ENCODE assay signal across 9 cellular contexts in genomic region chr2:215136669-215137328, GRCh38. TPM values are rescaled to one million over a fixed set of nuclear protein-coding genes. Genes with fewer than 3 reads are reported as not detected.
A peak's percentile ranks its signal among the peaks of the same experiment; 100 is the strongest.
DNase-seq lines count a peak whose midpoint lies in the region; ATAC-seq lines count a peak whose summit lies in the region.
"Had no signal": no experiment of that assay in that cellular context is flagged by ENCODE, and none has a peak within 500 bp of the region (broad histone marks: within the 10 kb centered on the region; RNA-seq: fewer than 3 reads in every experiment).

No MANE protein-coding gene starts in this region.

- H3K4me1 Mint-ChIP-seq in activated CD8-positive, alpha-beta memory T cell treated with anti-CD3 and anti-CD28 coated beads, Interleukin-2, amount 10 ng/mL, durations not matched to agents 7 days and 5 days = peaks cover 3% of the 10 kb centered on the region
- H3K4me1 Mint-ChIP-seq in immature natural killer cell = no peaks in the 10 kb centered on the region

- H3K36me3 ChIP-seq in esophagus (ENCODE audit: control insufficient read depth in 2 of 2, insufficient read depth in 2 of 2, low read length in 1 of 2) = no peaks in the 10 kb centered on the region
- H3K36me3 ChIP-seq: heart left ventricle had no signal

- DNase-seq in Daoy (ENCODE audit: low read depth) = peak; percentile 44
- no peak for DNase-seq in RKO (ENCODE audit: low spot score)
- DNase-seq in NCI-H1694 treated with DMSO at 0.1 percent for 48 hours (lab: John Stamatoyannopoulos, UW) = no peak
- DNase-seq in activated CD8-positive, alpha-beta memory T cell treated with anti-CD3 and anti-CD28 coated beads, Interleukin-2, amount 10 ng/mL, durations not matched to agents 7 days and 5 days = no peak
- no peak for DNase-seq in immature natural killer cell
- DNase-seq: heart left ventricle had no signal

- WGBS in esophagus, 2 donors = 24 to 42% methylated on average over 3 of the region's 3 CpGs

- no peak overlapping the region for H3K27ac Mint-ChIP-seq in activated CD8-positive, alpha-beta memory T cell treated with anti-CD3 and anti-CD28 coated beads, Interleukin-2, amount 10 ng/mL, durations not matched to agents 7 days and 5 days
- no peak overlapping the region for H3K27ac Mint-ChIP-seq in immature natural killer cell

- peak; percentile 44 for ATAC-seq in GM21423 (IDR thresholded peaks at IDR 0.05; ENCODE audit: unreplicated experiment)
- peak; percentile 45 for ATAC-seq in HG03565 (IDR thresholded peaks at IDR 0.05; ENCODE audit: unreplicated experiment)
- ATAC-seq in activated CD8-positive, alpha-beta memory T cell treated with anti-CD3 and anti-CD28 coated beads, Interleukin-2, amount 10 ng/mL, durations not matched to agents 7 days and 5 days = no peak
- ATAC-seq: heart left ventricle had no signal

- peaks cover 3% of the 10 kb centered on the region for H3K27me3 Mint-ChIP-seq in activated CD8-positive, alpha-beta memory T cell treated with anti-CD3 and anti-CD28 coated beads, Interleukin-2, amount 10 ng/mL, durations not matched to agents 7 days and 5 days
- H3K27me3 Mint-ChIP-seq in immature natural killer cell (ENCODE audit: low read depth in 3 of 3) = peaks cover 0 to 11% (median 0%) of the 10 kb centered on the region in 3 donors

- no peaks in the 10 kb centered on the region for H3K27me3 ChIP-seq in esophagus (ENCODE audit: control insufficient read depth in 1 of 2, insufficient read depth in 2 of 2, low read length in 2 of 2)

- peak overlapping the region; percentile 78 to 79 for H3K27ac ChIP-seq in esophagus (ENCODE audit: low read depth in 2 of 2, low read length in 1 of 2)
- H3K27ac ChIP-seq: heart left ventricle had no signal

- H3K36me3 Mint-ChIP-seq in activated CD8-positive, alpha-beta memory T cell treated with anti-CD3 and anti-CD28 coated beads, Interleukin-2, amount 10 ng/mL, durations not matched to agents 7 days and 5 days = no peaks in the 10 kb centered on the region
- no peaks in the 10 kb centered on the region for H3K36me3 Mint-ChIP-seq in immature natural killer cell

- no peaks in the 10 kb centered on the region for H3K9me3 ChIP-seq in esophagus (ENCODE audit: control insufficient read depth in 2 of 2, insufficient read depth in 1 of 2, low read depth in 1 of 2, low read length in 1 of 2)

- H3K4me1 ChIP-seq in esophagus (ENCODE audit: control insufficient read depth in 2 of 2, insufficient read depth in 2 of 2, low read length in 1 of 2) = no peaks in the 10 kb centered on the region
- H3K4me1 ChIP-seq: heart left ventricle had no signal

- CTCF ChIA-PET in activated CD8-positive, alpha-beta memory T cell treated with anti-CD3 and anti-CD28 coated beads, Interleukin-2, amount 10 ng/mL, durations not matched to agents 7 days and 5 days (lab: Charles Lee) = no interaction called here

- H3K4me3 Mint-ChIP-seq in activated CD8-positive, alpha-beta memory T cell treated with anti-CD3 and anti-CD28 coated beads, Interleukin-2, amount 10 ng/mL, durations not matched to agents 7 days and 5 days = no peak overlapping the region
- no peak overlapping the region for H3K4me3 Mint-ChIP-seq in immature natural killer cell

- H3K4me3 ChIP-seq in esophagus (ENCODE audit: low read depth in 1 of 2, low read length in 2 of 2) = no peak overlapping the region
- H3K4me3 ChIP-seq: heart left ventricle had no signal

- no peaks in the 10 kb centered on the region for H3K9me3 Mint-ChIP-seq in activated CD8-positive, alpha-beta memory T cell treated with anti-CD3 and anti-CD28 coated beads, Interleukin-2, amount 10 ng/mL, durations not matched to agents 7 days and 5 days (ENCODE audit: low read depth)
- H3K9me3 Mint-ChIP-seq in immature natural killer cell = peaks cover 0 to 10% (median under 1%) of the 10 kb centered on the region in 6 donors

RNA-seq across cellular contexts. Expression of gene ABCA12, which starts 1.6 kb away (rescaled TPM):
- not detected in 2 replicates for total RNA-seq in Daoy (2014; rRNA removed; shearing (Covaris generic))
- polyA plus RNA-seq in esophagus (1 to 10 TPM in 1 of 2 donors, under 1 TPM in 1; 0.55 to 1.0 TPM), immature natural killer cell (not detected)
- total RNA-seq in activated CD8-positive, alpha-beta memory T cell treated with anti-CD3 and anti-CD28 coated beads, Interleukin-2, amount 10 ng/mL, durations not matched to agents 7 days and 5 days = not detected
- polyA plus RNA-seq: heart left ventricle had no signal
